In genomic region chr2:152189622-152190495, GRCh38 we compare ENCODE assay signal across 9 cellular contexts. TPM values are rescaled to one million over a fixed set of nuclear protein-coding genes. Genes with fewer than 3 reads are reported as not detected.
DNase-seq lines count a peak whose midpoint lies in the region; ATAC-seq and TF ChIP-seq lines count a peak whose summit lies in the region.
"Had no signal": no experiment of that assay in that cellular context is flagged by ENCODE, and none has a peak within 500 bp of the region (broad histone marks: within the 10 kb centered on the region; RNA-seq: fewer than 3 reads in every experiment).

No MANE protein-coding gene starts in this region.

- no peaks in the 10 kb centered on the region for H4K20me1 ChIP-seq in OCI-LY7 (ENCODE audit: insufficient read depth, low read length)

- H3K36me3 ChIP-seq in OCI-LY7 (ENCODE audit: insufficient read depth, low read length), result no peaks in the 10 kb centered on the region

- H2AFZ ChIP-seq in OCI-LY7 (ENCODE audit: low read length), result no peak overlapping the region

- H3K36me3 Mint-ChIP-seq in T-helper 2 cell treated with Interferon-gamma antibody and Interleukin-4, amounts not matched to agents 5 μg/mL and 100 μg/mL, for 36 hours (ENCODE audit: low read depth), result no peaks in the 10 kb centered on the region

- no TSS peak for BruUV-seq in OCI-LY7 (replicated peaks; lab: Mats Ljungman, UMichigan)

- H3K9me2 ChIP-seq in OCI-LY7 (ENCODE audit: insufficient read depth, low read length), result no peaks in the 10 kb centered on the region

- H3K4me1 ChIP-seq in OCI-LY7 (ENCODE audit: insufficient read depth, low read length, poor library complexity, severe bottlenecking), result no peaks in the 10 kb centered on the region

- CTCF ChIA-PET in OCI-LY7 (lab: Charles Lee; ENCODE audit: unreplicated experiment), result no interaction called here

- intact Hi-C loops in OCI-LY7 (cut with micrococcal nuclease; ENCODE audit: unreplicated experiment), result loop anchor here (10.0 kb wide), 1 partner anchor 1325 kb away; no protein-coding TSS in a partner anchor

- H3K4me2 ChIP-seq in OCI-LY7 (ENCODE audit: low read length), result no peak overlapping the region

- no peaks in the 10 kb centered on the region for H3K9me3 Mint-ChIP-seq in T-helper 2 cell treated with Interferon-gamma antibody and Interleukin-4, amounts not matched to agents 5 μg/mL and 100 μg/mL, for 36 hours

- peak; percentile 74 for TF ChIP-seq CTCF in OCI-LY7 (conservative IDR thresholded peaks at IDR 0.05; ENCODE audit: low read length)

- H3K4me3 ChIP-seq in OCI-LY7 (ENCODE audit: low read depth, low read length, poor library complexity, severe bottlenecking), result no peak overlapping the region
- H3K4me3 ChIP-seq: skin epidermis had no signal

- H3K27me3 Mint-ChIP-seq in T-helper 2 cell treated with Interferon-gamma antibody and Interleukin-4, amounts not matched to agents 5 μg/mL and 100 μg/mL, for 36 hours (ENCODE audit: low read depth), result peaks cover 22% of the 10 kb centered on the region

- POLR2A ChIA-PET in OCI-LY7 (lab: Charles Lee), result interaction anchor here (0.9 kb wide), 1 partner anchor 10 kb away, joined by 3 read pairs; no protein-coding TSS in a partner anchor

- no peaks in the 10 kb centered on the region for H3K9me3 ChIP-seq in OCI-LY7 (ENCODE audit: low read length)

- H3K79me2 ChIP-seq in OCI-LY7 (ENCODE audit: insufficient read depth, low read depth, low read length), result no peaks in the 10 kb centered on the region

- DNase-seq in D341Med (ENCODE audit: low spot score) (peak; percentile 61), HK-2 (ENCODE audit: unreplicated experiment) (peak; percentile 18), OCI-LY7 (ENCODE audit: low spot score) (peak; percentile 29), dermis microvascular lymphatic vessel endothelial cell (ENCODE audit: low read depth in 2 of 2) (peak; percentile 56 to 66), medulla oblongata (ENCODE audit: extremely low spot score) (peak; percentile 91)
- DNase-seq in T-helper 2 cell treated with Interferon-gamma antibody and Interleukin-4, amounts not matched to agents 5 μg/mL and 100 μg/mL, for 36 hours (ENCODE audit: low spot score), result no peak

- no peak overlapping the region for H3K4me3 Mint-ChIP-seq in T-helper 2 cell treated with Interferon-gamma antibody and Interleukin-4, amounts not matched to agents 5 μg/mL and 100 μg/mL, for 36 hours

- no peak overlapping the region for H3K27ac Mint-ChIP-seq in T-helper 2 cell treated with Interferon-gamma antibody and Interleukin-4, amounts not matched to agents 5 μg/mL and 100 μg/mL, for 36 hours

- ATAC-seq in GM18870 (IDR thresholded peaks at IDR 0.05; ENCODE audit: unreplicated experiment) (peak; percentile 72), HG02763 (IDR thresholded peaks at IDR 0.05; ENCODE audit: unreplicated experiment) (no peak)

- H3K27ac ChIP-seq in OCI-LY7 (ENCODE audit: low read depth, low read length, poor library complexity, severe bottlenecking), result no peak overlapping the region
- H3K27ac ChIP-seq: skin epidermis had no signal

- peaks cover 6% of the 10 kb centered on the region for H3K4me1 Mint-ChIP-seq in T-helper 2 cell treated with Interferon-gamma antibody and Interleukin-4, amounts not matched to agents 5 μg/mL and 100 μg/mL, for 36 hours (ENCODE audit: low read depth)

RNA-seq across cellular contexts. Expression of gene STAM2, which starts 14.3 kb away (rescaled TPM):
- total RNA-seq in OCI-LY7 (2014; rRNA removed; shearing (Covaris generic)), result 17.7 and 19.6 TPM in 2 replicates
- total RNA-seq in OCI-LY7 (2022) (22.1 and 23.4 TPM in 2 replicates), dermis microvascular lymphatic vessel endothelial cell (14.2 and 15.6 TPM in 2 replicates)
